In genomic region chr19:45864629-45865082, GRCh38 we compare ENCODE assay signal across 9 cellular contexts. TPM values are rescaled to one million over a fixed set of nuclear protein-coding genes. Genes with fewer than 3 reads are reported as not detected.
A peak's percentile ranks its signal among the peaks of the same experiment; 100 is the strongest.
DNase-seq lines count a peak whose midpoint lies in the region; ATAC-seq and TF ChIP-seq lines count a peak whose summit lies in the region.
"Had no signal": no experiment of that assay in that cellular context is flagged by ENCODE, and none has a peak within 500 bp of the region (broad histone marks: within the 10 kb centered on the region; RNA-seq: fewer than 3 reads in every experiment).

No MANE protein-coding gene starts in this region.

- no peak overlapping the region for H3K27ac ChIP-seq in cardiac muscle cell
- H3K27ac ChIP-seq in body of pancreas = peak overlapping the region; percentile 62 to 89 (median 78)
- no peak overlapping the region for H3K27ac ChIP-seq in mesodermal cell (ENCODE audit: low read depth, low read length, severe bottlenecking)
- no peak overlapping the region for H3K27ac ChIP-seq in vagina

- TF ChIP-seq POLR2A in body of pancreas (IDR thresholded peaks at IDR 0.05) (no peak), vagina (IDR thresholded peaks at IDR 0.05) (no peak)

- H3K9me3 ChIP-seq in cardiac muscle cell (ENCODE audit: low read depth) (no peaks in the 10 kb centered on the region), body of pancreas (no peaks in the 10 kb centered on the region), mesodermal cell (ENCODE audit: control insufficient read depth, low read length) (no peaks in the 10 kb centered on the region), vagina (no peaks in the 10 kb centered on the region)

- H3K4me1 ChIP-seq in cardiac muscle cell (ENCODE audit: low read depth) (no peaks in the 10 kb centered on the region), body of pancreas (peaks cover 56% of the 10 kb centered on the region), mesodermal cell (ENCODE audit: control insufficient read depth, insufficient read depth, low read length, poor library complexity, severe bottlenecking) (no peaks in the 10 kb centered on the region), vagina (peaks cover 33% of the 10 kb centered on the region)

- ATAC-seq in body of pancreas = no peak

- no peak for TF ChIP-seq CTCF in cardiac muscle cell (IDR thresholded peaks at IDR 0.05; ENCODE audit: low read depth, low read length)
- no peak for TF ChIP-seq CTCF in body of pancreas (IDR thresholded peaks at IDR 0.05)
- no peak for TF ChIP-seq CTCF in vagina (IDR thresholded peaks at IDR 0.05)

- H3K27me3 ChIP-seq in cardiac muscle cell = no peaks in the 10 kb centered on the region
- H3K27me3 ChIP-seq in body of pancreas = no peaks in the 10 kb centered on the region
- H3K27me3 ChIP-seq in vagina = peaks cover 10% of the 10 kb centered on the region

- intact Hi-C loops in cardiac septum (cut with DNase I) (no loop called here), body of pancreas (cut with DNase I) (no loop called here), vagina (cut with DNase I) (no loop called here)

- no peaks in the 10 kb centered on the region for H3K36me3 ChIP-seq in cardiac muscle cell
- H3K36me3 ChIP-seq in body of pancreas (replicated peaks in 1 of 2; ENCODE audit: insufficient read depth in 1 of 2, low read depth in 2 of 2) = no peaks in the 10 kb centered on the region
- peaks cover 14% of the 10 kb centered on the region for H3K36me3 ChIP-seq in mesodermal cell (ENCODE audit: control insufficient read depth, insufficient read depth, low read length)
- H3K36me3 ChIP-seq in vagina = no peaks in the 10 kb centered on the region

- WGBS in body of pancreas, 2 donors = 15 to 19% methylated on average over 12 of the region's 12 CpGs
- WGBS in mesodermal cell (ENCODE audit: insufficient coverage in 2 of 2), 2 experiments = 23 to 27% methylated on average over 11 to 12 of the region's 12 CpGs

- H3K4me3 ChIP-seq in cardiac muscle cell (peak overlapping the region; percentile 31), body of pancreas (peak overlapping the region; percentile 46 to 58), mesodermal cell (ENCODE audit: extremely low read depth, insufficient read depth, low read length, poor library complexity, severe bottlenecking) (peak overlapping the region; percentile 87), vagina (peak overlapping the region; percentile 96 to 98)

- DNase-seq in cardiac muscle cell (ENCODE audit: low read depth in 1 of 2, low spot score in 1 of 2) = no peak
- DNase-seq in cardiac septum (ENCODE audit: low spot score) = no peak
- DNase-seq in body of pancreas = no peak
- no peak for DNase-seq in vagina (ENCODE audit: extremely low spot score in 2 of 2)
- DNase-seq in DMS79 (lab: John Stamatoyannopoulos, UW) = no peak
- DNase-seq in AG08396 (ENCODE audit: low spot score) = no peak
- no peak for DNase-seq in stimulated activated CD4-positive, alpha-beta T cell treated with anti-CD3 and anti-CD28 coated beads, Interleukin-2, amount 100 ng/mL, for 24 hours
- DNase-seq: NCI-H226 had no signal

RNA-seq across cellular contexts. Expression of gene FOXA3, which starts 0.5 kb away (rescaled TPM):
- total RNA-seq in cardiac muscle cell (0.49 and 1.6 TPM in 2 replicates), cardiac septum (not detected), body of pancreas (10 to 100 TPM in 1 of 2 donors, 1 to 10 TPM in 1; 3.0 to 16.3 TPM), vagina (not detected)
- 1.3 and 1.9 TPM in 2 replicates for polyA plus RNA-seq in cardiac muscle cell
- polyA plus RNA-seq in mesodermal cell (2013, experiment 1 of 2) = 2.8 TPM
- polyA plus RNA-seq in mesodermal cell (2013, experiment 2 of 2) = 2.4 TPM

RNA-seq across cellular contexts. Expression of gene SYMPK, which starts 1.7 kb away (rescaled TPM):
- total RNA-seq in cardiac muscle cell (43.2 and 78.7 TPM in 2 replicates), cardiac septum (33.6 TPM), body of pancreas (10 to 100 TPM; 23.3 to 32.3 TPM), vagina (43.2 TPM)
- 66.6 and 76.4 TPM in 2 replicates for polyA plus RNA-seq in cardiac muscle cell
- polyA plus RNA-seq in mesodermal cell (2013, experiment 1 of 2) = 63.0 TPM
- polyA plus RNA-seq in mesodermal cell (2013, experiment 2 of 2) = 54.3 TPM

RNA-seq across cellular contexts. Expression of gene IRF2BP1, which starts 21.3 kb away (rescaled TPM):
- total RNA-seq in cardiac muscle cell (59.6 and 71.8 TPM in 2 replicates), cardiac septum (17.4 TPM), body of pancreas (10 to 100 TPM; 24.1 to 25.1 TPM), vagina (32.2 TPM)
- 14.5 and 21.7 TPM in 2 replicates for polyA plus RNA-seq in cardiac muscle cell
- 14.2 TPM for polyA plus RNA-seq in mesodermal cell (2013, experiment 1 of 2)
- polyA plus RNA-seq in mesodermal cell (2013, experiment 2 of 2) = 12.7 TPM

RNA-seq across cellular contexts. Expression of gene MYPOP, which starts 37.8 kb away (rescaled TPM):
- 6.8 and 7.3 TPM in 2 replicates for total RNA-seq in cardiac muscle cell
- polyA plus RNA-seq in cardiac muscle cell = 2.0 and 2.3 TPM in 2 replicates
- 10.3 TPM for total RNA-seq in cardiac septum
- 10 to 100 TPM in 1 of 2 donors, 1 to 10 TPM in 1; 6.7 to 13.5 TPM for total RNA-seq in body of pancreas
- polyA plus RNA-seq in mesodermal cell (2013, experiment 1 of 2) = 12.1 TPM
- 9.0 TPM for polyA plus RNA-seq in mesodermal cell (2013, experiment 2 of 2)
- total RNA-seq in vagina = 13.8 TPM

RNA-seq across cellular contexts. Expression of gene RSPH6A, which starts 49.5 kb away (rescaled TPM):
- 0.07 and 0.27 TPM in 2 replicates for total RNA-seq in cardiac muscle cell
- polyA plus RNA-seq in cardiac muscle cell = 0.45 TPM in 1 of 2 replicates, not detected in the other
- total RNA-seq in cardiac septum = 0.16 TPM
- total RNA-seq in body of pancreas = under 1 TPM in 1 of 2 donors, not detected in 1; 0.33 TPM
- not detected for polyA plus RNA-seq in mesodermal cell (2013, experiment 1 of 2)
- not detected for polyA plus RNA-seq in mesodermal cell (2013, experiment 2 of 2)
- not detected for total RNA-seq in vagina

Comparison
In these comparisons a context has a peak if more than half of its experiments do, and no peak if none do; other contexts are left out.
1. H3K27ac ChIP-seq: peak in body of pancreas (4 of 4); none in cardiac muscle cell (single experiment), mesodermal cell (single experiment) and vagina (single experiment).
2. H3K4me3 ChIP-seq: peak in every context shown above with its lines; median percentile 97 in vagina; 87 in mesodermal cell; 52 in body of pancreas; 31 in cardiac muscle cell.